ENCODE assay signal across 8 cellular contexts in the genomic region with DNA sequence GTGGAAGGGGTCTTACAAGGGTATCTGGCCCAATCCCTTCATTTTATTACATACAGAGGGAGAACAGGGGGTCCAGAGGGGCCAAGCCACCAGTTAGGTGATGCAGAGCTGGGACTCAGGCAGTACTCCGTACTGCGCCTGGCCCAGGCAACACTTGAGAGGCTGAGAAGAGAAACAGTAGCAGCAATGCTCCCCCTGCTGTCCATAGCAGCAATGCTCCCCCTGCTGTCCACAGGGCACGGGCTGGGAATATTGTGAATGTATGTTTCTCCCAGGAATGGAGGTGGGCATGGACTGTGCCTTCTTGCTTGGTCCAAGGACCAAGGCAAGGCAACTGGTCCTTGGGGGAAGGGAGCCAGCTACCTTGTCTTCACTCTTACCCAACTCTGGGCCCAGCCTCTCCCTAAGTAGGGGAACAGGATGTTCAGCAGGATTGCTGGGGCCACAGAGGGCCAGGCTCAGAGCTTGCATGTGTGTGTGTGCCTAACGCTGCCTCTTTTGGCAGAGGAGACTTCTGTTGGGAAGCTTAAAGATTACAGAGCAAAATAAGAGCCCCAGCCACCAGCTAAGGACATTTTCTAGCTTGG. TPM values are rescaled to one million over a fixed set of nuclear protein-coding genes. Genes with fewer than 3 reads are reported as not detected.
DNase-seq lines count a peak whose midpoint lies in the region; ATAC-seq, FAIRE-seq and TF ChIP-seq lines count a peak whose summit lies in the region.

No MANE protein-coding gene starts in this region.

- H3K4me1 ChIP-seq in mesendoderm (ENCODE audit: control insufficient read depth, low read depth, low read length), result peaks cover 5% of the 10 kb centered on the region

- peak; percentile 21 to 48 (median 29) for ATAC-seq in T-cell (replicated peaks in 1 of 4)
- ATAC-seq in effector memory CD8-positive, alpha-beta T cell (replicated peaks), result peak; percentile 28
- ATAC-seq in HG03354 (IDR thresholded peaks at IDR 0.05; ENCODE audit: poor library complexity, severe bottlenecking, unreplicated experiment), result no peak

- H4K8ac ChIP-seq in mesendoderm (ENCODE audit: low read depth, low read length), result no peak overlapping the region

- H3K27ac Mint-ChIP-seq in T-cell, result peak overlapping the region in 1 of 2 donors; percentile 50
- peak overlapping the region; percentile 21 to 49 for H3K27ac Mint-ChIP-seq in effector memory CD8-positive, alpha-beta T cell

- peak; percentile 89 for TF ChIP-seq CTCF in LNCaP clone FGC (IDR thresholded peaks at IDR 0.05; ENCODE audit: control insufficient read depth, extremely low read depth, insufficient read depth)

- H3K9ac ChIP-seq in mesendoderm (ENCODE audit: low read length), result no peak overlapping the region

- whole genome bisulfite sequencing in mesendoderm (ENCODE audit: extremely low coverage, insufficient coverage, low lambda C conversion rate), result no CpG with 5 or more reads among the region's 4 CpGs

- H2BK15ac ChIP-seq in mesendoderm (replicated peaks; ENCODE audit: low read depth), result no peak overlapping the region

- FAIRE-seq in urothelium cell line (lab: Jason Lieb, UNC), result peak; percentile 20

- POLR2A ChIA-PET in T-cell (lab: Charles Lee), result no interaction called here

- no peaks in the 10 kb centered on the region for H3K9me3 Mint-ChIP-seq in T-cell
- no peaks in the 10 kb centered on the region for H3K9me3 Mint-ChIP-seq in effector memory CD8-positive, alpha-beta T cell

- H4K5ac ChIP-seq in mesendoderm (ENCODE audit: low read length), result no peak overlapping the region

- H3K18ac ChIP-seq in mesendoderm (ENCODE audit: low read length), result no peak overlapping the region

- no peak overlapping the region for H3K27ac ChIP-seq in mesendoderm (ENCODE audit: low read depth, low read length)

- H3K4me3 ChIP-seq in LNCaP clone FGC (ENCODE audit: low read depth, low read length) (no peak overlapping the region), mesendoderm (ENCODE audit: low read length) (no peak overlapping the region)

- no peaks in the 10 kb centered on the region for H3K79me1 ChIP-seq in mesendoderm (ENCODE audit: low read length)

- H2AK5ac ChIP-seq in mesendoderm (ENCODE audit: low read length), result no peak overlapping the region

- H3K27me3 Mint-ChIP-seq in T-cell, result no peaks in the 10 kb centered on the region
- no peaks in the 10 kb centered on the region for H3K27me3 Mint-ChIP-seq in effector memory CD8-positive, alpha-beta T cell

- no peak overlapping the region for H3K4me2 ChIP-seq in mesendoderm (ENCODE audit: low read length)

- no peaks in the 10 kb centered on the region for H3K36me3 ChIP-seq in mesendoderm (ENCODE audit: control insufficient read depth, insufficient read depth, low read length)

- H2BK120ac ChIP-seq in mesendoderm (ENCODE audit: low read depth, low read length), result no peak overlapping the region

- no peak overlapping the region for H3K4ac ChIP-seq in mesendoderm (ENCODE audit: low read depth, low read length)

- CTCF ChIA-PET in T-cell (lab: Charles Lee), result interaction anchor here in 1 of 2 donors (0.6 to 1.0 kb wide), 2 partner anchors 58 to 211 kb away, joined by 3 read pairs; no protein-coding TSS in a partner anchor

- no peaks in the 10 kb centered on the region for H3K79me2 ChIP-seq in mesendoderm (ENCODE audit: control insufficient read depth, insufficient read depth, low read length)

- no peak overlapping the region for H3K4me3 Mint-ChIP-seq in T-cell
- no peak overlapping the region for H3K4me3 Mint-ChIP-seq in effector memory CD8-positive, alpha-beta T cell

- peaks cover 5 to 12% (median 12%) of the 10 kb centered on the region in 3 donors for H3K4me1 Mint-ChIP-seq in T-cell
- H3K4me1 Mint-ChIP-seq in effector memory CD8-positive, alpha-beta T cell (ENCODE audit: low read depth in 2 of 2), result peaks cover 5 to 9% of the 10 kb centered on the region in 2 donors

- DNase-seq in NCI-H1436 (lab: John Stamatoyannopoulos, UW) (peak; percentile 18), NCI-H1436 treated with DMSO at 0.1 percent for 48 hours (lab: John Stamatoyannopoulos, UW) (no peak), LNCaP clone FGC (ENCODE audit: low read depth) (no peak), T-cell (peak in 5 of 34 experiments; percentile 12 to 29 (median 13)), mesendoderm (peak; percentile 85), urothelium cell line (ENCODE audit: low spot score) (peak; percentile 51)
- peak in 1 of 3 experiments; percentile 14 for DNase-seq in effector memory CD8-positive, alpha-beta T cell

- peaks cover 8% of the 10 kb centered on the region for H3K36me3 Mint-ChIP-seq in T-cell
- H3K36me3 Mint-ChIP-seq in effector memory CD8-positive, alpha-beta T cell (ENCODE audit: insufficient read depth), result peaks cover 8% of the 10 kb centered on the region

- H2BK5ac ChIP-seq in mesendoderm (ENCODE audit: low read length), result no peak overlapping the region

- H3K27me3 ChIP-seq in mesendoderm (ENCODE audit: insufficient read depth, low read length, poor library complexity), result no peaks in the 10 kb centered on the region

- no peak overlapping the region for H3K23ac ChIP-seq in mesendoderm (ENCODE audit: low read length)

- no peak overlapping the region for H3K56ac ChIP-seq in mesendoderm (ENCODE audit: low read length)

RNA-seq across cellular contexts. Expression of a gene that starts 14.8 kb away (rescaled TPM):
- under 1 TPM in 1 of 5 donors, not detected in 4; 0.15 TPM for total RNA-seq in T-cell
- polyA plus RNA-seq in mesendoderm (2013, experiment 1 of 2), result 0.03 TPM
- polyA plus RNA-seq in mesendoderm (2013, experiment 2 of 2), result 0.01 TPM

RNA-seq across cellular contexts. Expression of a gene that starts 22.5 kb away (rescaled TPM):
- 10 to 100 TPM; 43.8 to 70.7 (median 69.6) TPM for total RNA-seq in T-cell
- 164 TPM for polyA plus RNA-seq in mesendoderm (2013, experiment 1 of 2)
- polyA plus RNA-seq in mesendoderm (2013, experiment 2 of 2), result 168 TPM

RNA-seq across cellular contexts. Expression of a gene that starts 29.1 kb away (rescaled TPM):
- 10 to 100 TPM; 59.5 to 95.5 (median 72.0) TPM for total RNA-seq in T-cell
- 13.0 TPM for polyA plus RNA-seq in mesendoderm (2013, experiment 1 of 2)
- polyA plus RNA-seq in mesendoderm (2013, experiment 2 of 2), result 12.7 TPM

Comparison
In these comparisons a context has a peak if more than half of its experiments do, and no peak if none do; other contexts are left out.
1. DNase-seq: peak in NCI-H1436 (single experiment), mesendoderm (single experiment) and urothelium cell line (single experiment); none in NCI-H1436 treated with DMSO at 0.1 percent for 48 hours (single experiment) and LNCaP clone FGC (single experiment).